ENCODE assay signal across 8 cellular contexts in the genomic region with DNA sequence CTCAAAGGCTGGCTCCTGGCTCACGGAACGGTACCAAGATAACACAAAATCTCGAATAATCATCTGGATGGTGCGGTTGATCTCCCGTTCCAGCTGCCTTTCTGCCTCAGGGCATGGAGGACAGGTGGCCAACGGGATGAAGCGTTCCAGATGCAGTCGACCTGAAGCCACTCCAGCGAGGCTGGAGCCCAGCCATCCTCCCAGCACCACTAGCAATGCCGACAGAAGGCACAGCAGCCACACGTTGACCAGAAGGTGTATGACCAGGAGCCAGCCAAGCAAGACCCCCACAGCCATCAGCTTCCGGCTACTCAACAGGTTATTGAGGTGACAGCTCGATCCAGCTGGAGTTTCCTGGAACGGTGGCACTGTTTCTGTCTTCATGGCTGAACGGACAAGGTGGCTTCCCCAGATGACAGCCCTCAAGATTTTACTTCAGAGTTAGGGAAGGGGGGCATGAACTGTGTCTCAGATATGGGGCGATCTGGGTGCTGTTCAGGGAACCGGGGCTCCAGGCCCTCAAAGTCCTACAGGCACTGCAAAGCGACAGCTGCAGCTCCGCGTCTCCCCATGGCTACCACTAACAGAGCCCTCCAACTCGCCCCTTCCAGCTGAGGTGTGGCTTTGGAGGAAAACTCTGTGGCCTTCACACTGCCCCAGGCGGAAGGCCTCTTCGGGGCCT. TPM values are rescaled to one million over a fixed set of nuclear protein-coding genes. Genes with fewer than 3 reads are reported as not detected.
DNase-seq lines count a peak whose midpoint lies in the region; ATAC-seq and TF ChIP-seq lines count a peak whose summit lies in the region.

No MANE protein-coding gene starts in this region.

- H4K20me1 ChIP-seq in BLaER1 (peaks cover 15% of the 10 kb centered on the region; the same call in 1 of the 2 replicates), fibroblast of lung (ENCODE audit: control insufficient read depth, extremely low read depth, insufficient read depth, low read length) (no peaks in the 10 kb centered on the region)

- 33 to 46% methylated on average over 23 of the region's 23 CpGs for WGBS in sigmoid colon, 2 donors

- H3K4me1 ChIP-seq in BLaER1 = peaks cover 13% of the 10 kb centered on the region
- H3K4me1 ChIP-seq in SJSA1 (replicated peaks) = no peaks in the 10 kb centered on the region
- H3K4me1 ChIP-seq in fibroblast of lung (ENCODE audit: control insufficient read depth, extremely low read depth, insufficient read depth, low read length) = peaks cover 8% of the 10 kb centered on the region
- H3K4me1 ChIP-seq in sigmoid colon = peaks cover 0 to 49% (median 32%) of the 10 kb centered on the region in 4 donors

- no peak for TF ChIP-seq CTCF in fibroblast of lung (conservative IDR thresholded peaks at IDR 0.05 in 1 of 2, IDR thresholded peaks at IDR 0.05 in 1 of 2; ENCODE audit: low read depth in 1 of 2, low read length in 2 of 2)
- no peak for TF ChIP-seq CTCF in sigmoid colon (IDR thresholded peaks at IDR 0.05)

- intact Hi-C loops in sigmoid colon (cut with DNase I) = loop anchor here (1.0 to 10.0 kb wide), 2 partner anchors 481 to 579 kb away; no protein-coding TSS in a partner anchor
- intact Hi-C loops in sciatic nerve (cut with DNase I) = no loop called here

- H3K4me3 ChIP-seq in BLaER1 (peak overlapping the region; percentile 96), SJSA1 (peak overlapping the region; percentile 83), fibroblast of lung (replicated peaks in 1 of 4; ENCODE audit: control extremely low read depth in 1 of 4, insufficient read depth in 1 of 4, low read depth in 3 of 4, low read length in 4 of 4) (peak overlapping the region; percentile 72 to 92 (median 80)), sigmoid colon (peak overlapping the region; percentile 68 to 95 (median 80))

- H3K9me3 ChIP-seq in BLaER1 (no peaks in the 10 kb centered on the region), SJSA1 (replicated peaks) (no peaks in the 10 kb centered on the region), fibroblast of lung (ENCODE audit: control insufficient read depth, insufficient read depth, low read depth, low read length) (no peaks in the 10 kb centered on the region), sigmoid colon (no peaks in the 10 kb centered on the region)

- H2AFZ ChIP-seq in fibroblast of lung (ENCODE audit: low read length) = peak overlapping the region; percentile 57

- H3K79me2 ChIP-seq in fibroblast of lung (ENCODE audit: control insufficient read depth, insufficient read depth, low read length) = peaks cover 28% of the 10 kb centered on the region

- H3K36me3 ChIP-seq in BLaER1 (peaks cover 41% of the 10 kb centered on the region), SJSA1 (peaks cover 21% of the 10 kb centered on the region), fibroblast of lung (ENCODE audit: control insufficient read depth, insufficient read depth, low read length) (peaks cover 18% of the 10 kb centered on the region), sigmoid colon (peaks cover 0 to 42% (median 11%) of the 10 kb centered on the region in 4 donors)

- H3K9ac ChIP-seq in BLaER1 (peak overlapping the region; percentile 96), fibroblast of lung (ENCODE audit: insufficient read depth, low read length) (peak overlapping the region; percentile 93)

- peak overlapping the region; percentile 97 for H3K4me2 ChIP-seq in BLaER1
- H3K4me2 ChIP-seq in fibroblast of lung (ENCODE audit: extremely low read depth, insufficient read depth, low read length) = peak overlapping the region; percentile 95

- DNase-seq in SJSA1 (ENCODE audit: low read depth in 1 of 2, low spot score in 2 of 2) = no peak
- no peak for DNase-seq in fibroblast of lung (ENCODE audit: low read depth in 2 of 2)
- no peak for DNase-seq in sigmoid colon
- DNase-seq in DMS114 treated with DMSO at 0.1 percent for 48 hours (lab: John Stamatoyannopoulos, UW; ENCODE audit: unreplicated experiment) = no peak
- no peak for DNase-seq in AG08395 (ENCODE audit: low spot score)
- no peak for DNase-seq in sciatic nerve (ENCODE audit: low spot score)

- peak overlapping the region; percentile 96 for H3K27ac ChIP-seq in BLaER1
- H3K27ac ChIP-seq in SJSA1 = peak overlapping the region; percentile 73
- peak overlapping the region; percentile 92 for H3K27ac ChIP-seq in fibroblast of lung (ENCODE audit: insufficient read depth, low read length)
- peak overlapping the region; percentile 89 to 94 (median 91) for H3K27ac ChIP-seq in sigmoid colon

- ATAC-seq in GM21619 (IDR thresholded peaks at IDR 0.05; ENCODE audit: unreplicated experiment) = peak; percentile 2
- no peak for ATAC-seq in sciatic nerve

- no peak for TF ChIP-seq EP300 in sigmoid colon (IDR thresholded peaks at IDR 0.05)

- no peaks in the 10 kb centered on the region for H3K27me3 ChIP-seq in BLaER1
- H3K27me3 ChIP-seq in SJSA1 (replicated peaks) = no peaks in the 10 kb centered on the region
- no peaks in the 10 kb centered on the region for H3K27me3 ChIP-seq in fibroblast of lung (ENCODE audit: control insufficient read depth, insufficient read depth, low read length)
- no peaks in the 10 kb centered on the region for H3K27me3 ChIP-seq in sigmoid colon

- TF ChIP-seq POLR2A in sigmoid colon (IDR thresholded peaks at IDR 0.05) = no peak

RNA-seq across cellular contexts. Expression of a gene that starts 0.6 kb away (rescaled TPM):
- 50.2 and 68.9 TPM in 2 replicates for total RNA-seq in SJSA1 (2014; rRNA removed; shearing (Covaris generic))
- total RNA-seq in fibroblast of lung (70.6 and 91.7 TPM in 2 replicates), sigmoid colon (100 to 1,000 TPM in 1 of 4 donors, 10 to 100 TPM in 3; 72.1 to 124 (median 85.9) TPM), sciatic nerve (50.7 TPM)
- polyA plus RNA-seq in fibroblast of lung (58.9 and 76.6 TPM in 2 replicates), sigmoid colon (10 to 100 TPM; 14.1 to 25.0 (median 16.8) TPM)
- polyA plus RNA-seq in fibroblast of lung (2012) = 32.4 and 58.1 TPM in 2 replicates
- 222 and 271 TPM in 2 replicates for polyA minus RNA-seq in fibroblast of lung (ENCODE audit: low replicate concordance)
